ENCODE assay signal across 8 cellular contexts in genomic region chr17:7234100-7235012, GRCh38. TPM values are rescaled to one million over a fixed set of nuclear protein-coding genes. Genes with fewer than 3 reads are reported as not detected.
A peak's percentile ranks its signal among the peaks of the same experiment; 100 is the strongest.
DNase-seq lines count a peak whose midpoint lies in the region; ATAC-seq and TF ChIP-seq lines count a peak whose summit lies in the region.

DVL2 (minus strand) TSS chr17:7234517; CDS start chr17:7234262, 255 bp downstream.

- H3K27ac Mint-ChIP-seq in natural killer cell, result peak within 1 kb of the TSS; percentile 92 to 97

- H3K4me3 ChIP-seq in LNCaP clone FGC (ENCODE audit: low read depth, low read length) (peak within 1 kb of the TSS; percentile 54), fibroblast of mammary gland (ENCODE audit: control insufficient read depth, low read depth, low read length) (peak within 1 kb of the TSS; percentile 88)

- H3K4me3 Mint-ChIP-seq in natural killer cell, result peak within 1 kb of the TSS; percentile 88

- H3K4me1 Mint-ChIP-seq in natural killer cell, result peaks cover 40 to 69% of the 10 kb centered on the region in 2 donors

- TF ChIP-seq CTCF in LNCaP clone FGC (IDR thresholded peaks at IDR 0.05; ENCODE audit: control insufficient read depth, extremely low read depth, insufficient read depth), result no peak
- no peak for TF ChIP-seq CTCF in fibroblast of mammary gland (conservative IDR thresholded peaks at IDR 0.05; ENCODE audit: control insufficient read depth, insufficient read depth, low read depth, low read length)
- TF ChIP-seq CTCF in natural killer cell (IDR thresholded peaks at IDR 0.05), result no peak

- H3K36me3 Mint-ChIP-seq in natural killer cell, result no peaks in the 10 kb centered on the region

- peak; percentile 92 for DNase-seq in DMS53 treated with DMSO at 0.1 percent for 48 hours (lab: John Stamatoyannopoulos, UW; ENCODE audit: unreplicated experiment)
- no peak for DNase-seq in LNCaP clone FGC (ENCODE audit: low read depth)
- DNase-seq in SHP77 (lab: John Stamatoyannopoulos, UW), result peak; percentile 94 to 96
- peak; percentile 91 for DNase-seq in activated T-helper 9 cell treated with anti-CD3 and anti-CD28 coated beads, Interleukin-2, amount 50 U/mL, for 16 hours (ENCODE audit: low read depth)
- DNase-seq in fibroblast of mammary gland (ENCODE audit: low read depth), result peak; percentile 94
- DNase-seq in natural killer cell, result peak; percentile 92
- peak; percentile 86 to 94 (median 92) for DNase-seq in stimulated activated naive CD4-positive, alpha-beta T cell (lab: John Stamatoyannopoulos, UW)

- intact Hi-C loops in natural killer cell (cut with micrococcal nuclease), result loop anchor here (2.0 to 5.0 kb wide), 2 partner anchors 20 to 903 kb away; no protein-coding TSS in a partner anchor

- H3K27me3 Mint-ChIP-seq in natural killer cell (ENCODE audit: low read depth in 2 of 2), result no peaks in the 10 kb centered on the region

- ATAC-seq in GM21825 (IDR thresholded peaks at IDR 0.05; ENCODE audit: unreplicated experiment) (peak; percentile 37), natural killer cell (peak; percentile 55 to 77 (median 73))

- H3K9me3 Mint-ChIP-seq in natural killer cell, result no peaks in the 10 kb centered on the region

RNA-seq across cellular contexts. Expression of gene DVL2, which starts in this region (rescaled TPM):
- total RNA-seq in natural killer cell, result 10 to 100 TPM; 46.5 to 66.6 (median 61.5) TPM
